Comparison of ENCODE assay signal across 24 cellular contexts in the genomic region with DNA sequence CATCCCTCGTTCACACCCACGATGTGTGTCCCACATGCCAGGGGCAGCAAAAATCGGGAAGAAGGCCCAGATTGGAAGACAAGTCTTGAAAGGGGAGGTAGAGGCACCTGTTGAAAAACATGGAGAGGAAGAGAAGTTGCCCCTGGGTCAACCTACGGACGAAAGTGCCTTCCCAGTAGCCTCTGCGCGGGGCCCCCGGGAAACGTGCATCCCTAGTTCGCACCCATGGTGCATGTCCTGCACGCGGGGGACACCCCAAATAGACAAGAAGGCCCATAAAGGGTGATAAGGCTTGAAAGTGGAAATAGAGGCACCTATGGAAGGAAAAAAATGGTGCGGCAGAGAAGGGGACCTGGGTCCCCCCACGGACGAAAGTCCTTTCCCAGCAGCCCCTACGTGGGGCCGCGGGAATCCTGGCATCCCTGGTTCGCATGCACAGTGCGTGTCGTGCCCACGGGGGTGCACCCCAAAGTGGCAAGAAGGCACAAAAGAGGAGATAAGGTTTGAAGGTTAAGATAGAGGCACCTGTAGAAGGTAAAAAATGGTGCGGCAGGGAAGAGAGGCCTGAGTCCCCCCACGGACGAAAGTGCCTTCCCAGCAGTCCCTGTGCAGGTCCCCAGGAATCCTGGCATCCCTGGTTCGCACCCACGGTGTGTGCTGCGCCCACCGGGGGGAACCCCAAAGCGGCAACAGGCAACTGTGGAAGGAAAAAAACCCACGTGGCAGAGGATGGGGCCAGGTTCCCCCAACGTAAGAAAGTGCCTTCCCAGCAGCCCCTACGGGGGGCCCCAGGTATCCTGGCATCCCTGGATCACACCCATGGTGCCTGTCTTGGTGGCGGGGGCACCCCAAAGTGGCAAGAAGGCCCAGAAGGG.
"Had no signal": no experiment of that assay in that cellular context is flagged by ENCODE, and none has a peak within 500 bp of the region (broad histone marks: within the 10 kb centered on the region; RNA-seq: fewer than 3 reads in every experiment).

No MANE protein-coding gene starts in this region.

- H3K4me3 ChIP-seq: ascending aorta, body of pancreas, Peyer's patch, SK-N-MC had no signal

- H3K27me3 ChIP-seq: ascending aorta, body of pancreas, Peyer's patch had no signal

- H3K36me3 ChIP-seq: ascending aorta, Peyer's patch had no signal

- DNase-seq: activated CD4-positive, alpha-beta memory T cell treated with anti-CD3 and anti-CD28 coated beads, Interleukin-2, amount 10 ng/mL, durations not matched to agents 7 days and 5 days; activated CD4-positive, alpha-beta T cell treated with anti-CD3 and anti-CD28 coated beads for 36 hours; activated CD4-positive, alpha-beta T cell treated with anti-CD3 and anti-CD28 coated beads, Interleukin-2, amount 50 U/mL, for 1 hour; activated CD4-positive, CD25-positive, alpha-beta regulatory T cell; activated naive CD4-positive, alpha-beta T cell; activated T-cell treated with anti-CD3 and anti-CD28 coated beads for 4 hours; activated T-cell treated with anti-CD3 and anti-CD28 coated beads, Interleukin-2, amount 50 U/mL, for 72 hours; body of pancreas; Kasumi-1; KBM-7; NCI-H1105 treated with DMSO at 0.1 percent for 48 hours; NCI-H1436 treated with DMSO at 0.1 percent for 48 hours; NCI-H187; NCI-H2081; NCI-H510A treated with DMSO at 0.1 percent for 48 hours; NCI-H69; NK-92 treated with Interleukin-12 subunit alpha and Interleukin-12 subunit beta, amount 100 ng/mL, for 24 hours; Peyer's patch; T-cell; T-helper 2 cell; T1000 had no signal

- H3K9me3 ChIP-seq: ascending aorta had no signal

- ATAC-seq: activated CD4-positive, alpha-beta T cell treated with anti-CD3 and anti-CD28 coated beads for 36 hours; activated T-cell treated with anti-CD3 and anti-CD28 coated beads, Interleukin-2, amount 50 U/mL, for 72 hours; body of pancreas; T-cell had no signal

- H3K4me1 ChIP-seq: ascending aorta, body of pancreas, Peyer's patch had no signal

- H3K27ac ChIP-seq: ascending aorta, body of pancreas, Peyer's patch, SK-N-MC, VCaP had no signal
